In genomic region chr15:38049876-38050275, GRCh38 we compare ENCODE assay signal across 28 cellular contexts.
DNase-seq lines count a peak whose midpoint lies in the region; ATAC-seq and TF ChIP-seq lines count a peak whose summit lies in the region.
"Had no signal": no experiment of that assay in that cellular context is flagged by ENCODE, and none has a peak within 500 bp of the region (broad histone marks: within the 10 kb centered on the region; RNA-seq: fewer than 3 reads in every experiment).

No MANE protein-coding gene starts in this region.

- H3K36me3 ChIP-seq in right atrium auricular region, result no peaks in the 10 kb centered on the region
- H3K36me3 ChIP-seq in lower lobe of right lung, result no peaks in the 10 kb centered on the region
- no peaks in the 10 kb centered on the region for H3K36me3 ChIP-seq in upper lobe of right lung
- H3K36me3 ChIP-seq: MG63, stomach, tibial artery had no signal

- intact Hi-C loops in Right ventricle myocardium inferior (cut with DNase I), result loop anchor here (10.0 kb wide), 1 partner anchor 65 kb away; no protein-coding TSS in a partner anchor
- intact Hi-C loops in dendritic cell treated with granulocyte-macrophage colony-stimulating factor and Interleukin-4, amounts not matched to agents 40 ng/mL and 50 ng/mL, for 4 days (cut with micrococcal nuclease), result loop anchor here (2.0 to 10.0 kb wide), 2 partner anchors 45 to 203 kb away; partner anchors contain the start of gene SPRED1
- intact Hi-C loops in lower lobe of right lung (cut with DNase I), result no loop called here
- intact Hi-C loops in upper lobe of right lung (cut with DNase I), result no loop called here

- H3K27ac ChIP-seq in right atrium auricular region (no peak overlapping the region), lower lobe of right lung (peak overlapping the region; percentile 2), upper lobe of right lung (no peak overlapping the region)
- H3K27ac ChIP-seq: stomach, tibial artery had no signal

- no peaks in the 10 kb centered on the region for H3K4me1 ChIP-seq in right atrium auricular region
- no peaks in the 10 kb centered on the region for H3K4me1 ChIP-seq in lower lobe of right lung
- peaks cover 6% of the 10 kb centered on the region for H3K4me1 ChIP-seq in upper lobe of right lung
- H3K4me1 ChIP-seq: stomach, tibial artery had no signal

- H3K27me3 ChIP-seq in right atrium auricular region (no peaks in the 10 kb centered on the region), lower lobe of right lung (ENCODE audit: low read depth) (no peaks in the 10 kb centered on the region), upper lobe of right lung (no peaks in the 10 kb centered on the region)
- H3K27me3 ChIP-seq: MG63, stomach, tibial artery had no signal

- H3K9me3 Mint-ChIP-seq in dendritic cell treated with granulocyte-macrophage colony-stimulating factor and Interleukin-4, amounts not matched to agents 40 ng/mL and 50 ng/mL, for 4 days, result peaks cover 28% of the 10 kb centered on the region
- H3K9me3 Mint-ChIP-seq: activated CD4-positive, alpha-beta memory T cell treated with anti-CD3 and anti-CD28 coated beads, Interleukin-2, amount 10 ng/mL, durations not matched to agents 7 days and 5 days; activated naive CD4-positive, alpha-beta T cell treated with anti-CD3 and anti-CD28 coated beads, Interleukin-2, amount 50 U/mL, for 72 hours; activated T-helper 2 cell treated with anti-CD3 and anti-CD28 coated beads, Interferon-gamma antibody, Interleukin-2, Interleukin-4, amounts not matched to agents 10 μg/mL and 5 μg/mL and 100 μg/mL, durations not matched to agents 14 hours and 24 hours and 36 hours; CD8-positive, alpha-beta T cell; central memory CD8-positive, alpha-beta T cell had no signal

- DNase-seq in Right ventricle myocardium inferior (ENCODE audit: missing footprints) (peak; percentile 46), right atrium auricular region (ENCODE audit: low spot score) (no peak), lower lobe of right lung (no peak), upper lobe of right lung (no peak), DMS153 treated with DMSO at 0.1 percent for 48 hours (lab: John Stamatoyannopoulos, UW; ENCODE audit: unreplicated experiment) (no peak)
- no peak for DNase-seq in activated CD4-positive, alpha-beta T cell treated with anti-CD3 and anti-CD28 coated beads for 48 hours
- DNase-seq: 8988T; activated CD4-positive, alpha-beta memory T cell treated with anti-CD3 and anti-CD28 coated beads, Interleukin-2, amount 10 ng/mL, durations not matched to agents 7 days and 5 days; activated CD4-positive, CD25-positive, alpha-beta regulatory T cell treated with anti-CD3 and anti-CD28 coated beads, Interleukin-2, amount 50 U/mL, for 72 hours; AML-193; CD8-positive, alpha-beta T cell; H7; mesendoderm; MG63; NCI-H1417 treated with DMSO at 0.1 percent for 48 hours; NCI-H2081; NCI-H226; occipital lobe; SK-N-SH; stimulated activated CD4-positive, alpha-beta T cell treated with anti-CD3 and anti-CD28 coated beads, Interleukin-2, amount 100 ng/mL, for 24 hours; stomach; T-helper 17 cell; tibial artery had no signal

- no peak overlapping the region for H3K4me3 Mint-ChIP-seq in dendritic cell treated with granulocyte-macrophage colony-stimulating factor and Interleukin-4, amounts not matched to agents 40 ng/mL and 50 ng/mL, for 4 days
- H3K4me3 Mint-ChIP-seq: activated CD4-positive, alpha-beta memory T cell treated with anti-CD3 and anti-CD28 coated beads, Interleukin-2, amount 10 ng/mL, durations not matched to agents 7 days and 5 days; CD8-positive, alpha-beta T cell; central memory CD8-positive, alpha-beta T cell; T-helper 17 cell had no signal

- H3K9me3 ChIP-seq in right atrium auricular region (no peaks in the 10 kb centered on the region), lower lobe of right lung (no peaks in the 10 kb centered on the region), upper lobe of right lung (no peaks in the 10 kb centered on the region)
- H3K9me3 ChIP-seq: SK-N-SH, stomach, tibial artery had no signal

- no peak for TF ChIP-seq CTCF in right atrium auricular region (IDR thresholded peaks at IDR 0.05)
- no peak for TF ChIP-seq CTCF in lower lobe of right lung (IDR thresholded peaks at IDR 0.05)
- TF ChIP-seq CTCF in upper lobe of right lung (IDR thresholded peaks at IDR 0.05), result no peak

- H3K4me3 ChIP-seq in right atrium auricular region (no peak overlapping the region), lower lobe of right lung (no peak overlapping the region), upper lobe of right lung (no peak overlapping the region)
- H3K4me3 ChIP-seq: MG63, stomach, tibial artery had no signal

- no peaks in the 10 kb centered on the region for H3K27me3 Mint-ChIP-seq in dendritic cell treated with granulocyte-macrophage colony-stimulating factor and Interleukin-4, amounts not matched to agents 40 ng/mL and 50 ng/mL, for 4 days
- H3K27me3 Mint-ChIP-seq: central memory CD8-positive, alpha-beta T cell; T-helper 17 cell had no signal

- H3K27ac Mint-ChIP-seq in dendritic cell treated with granulocyte-macrophage colony-stimulating factor and Interleukin-4, amounts not matched to agents 40 ng/mL and 50 ng/mL, for 4 days, result peak overlapping the region; percentile 99
- H3K27ac Mint-ChIP-seq: activated CD4-positive, alpha-beta memory T cell treated with anti-CD3 and anti-CD28 coated beads, Interleukin-2, amount 10 ng/mL, durations not matched to agents 7 days and 5 days; activated naive CD4-positive, alpha-beta T cell treated with anti-CD3 and anti-CD28 coated beads, Interleukin-2, amount 50 U/mL, for 72 hours; activated T-helper 2 cell treated with anti-CD3 and anti-CD28 coated beads, Interferon-gamma antibody, Interleukin-2, Interleukin-4, amounts not matched to agents 10 μg/mL and 5 μg/mL and 100 μg/mL, durations not matched to agents 14 hours and 24 hours and 36 hours; CD8-positive, alpha-beta T cell; T-helper 17 cell had no signal

- peaks cover 85% of the 10 kb centered on the region for H3K4me1 Mint-ChIP-seq in dendritic cell treated with granulocyte-macrophage colony-stimulating factor and Interleukin-4, amounts not matched to agents 40 ng/mL and 50 ng/mL, for 4 days (ENCODE audit: low read depth)
- H3K4me1 Mint-ChIP-seq: central memory CD8-positive, alpha-beta T cell had no signal

- peaks cover 55% of the 10 kb centered on the region for H3K36me3 Mint-ChIP-seq in dendritic cell treated with granulocyte-macrophage colony-stimulating factor and Interleukin-4, amounts not matched to agents 40 ng/mL and 50 ng/mL, for 4 days (ENCODE audit: low read depth)
- H3K36me3 Mint-ChIP-seq: activated naive CD4-positive, alpha-beta T cell treated with anti-CD3 and anti-CD28 coated beads, Interleukin-2, amount 50 U/mL, for 72 hours; CD8-positive, alpha-beta T cell had no signal

- ATAC-seq in Right ventricle myocardium inferior, result no peak
- ATAC-seq in lower lobe of right lung, result peak in 1 of 2 donors; percentile 28
- peak; percentile 22 for ATAC-seq in upper lobe of right lung
- no peak for ATAC-seq in HG03196 (IDR thresholded peaks at IDR 0.05; ENCODE audit: unreplicated experiment)
- ATAC-seq: activated naive CD4-positive, alpha-beta T cell treated with anti-CD3 and anti-CD28 coated beads, Interleukin-2, amount 50 U/mL, for 72 hours; CD8-positive, alpha-beta T cell; T-helper 17 cell had no signal

Comparison
In these comparisons a context has a peak if more than half of its experiments do, and no peak if none do; other contexts are left out.
1. intact Hi-C loops: an anchor here in Right ventricle myocardium inferior (10.0 kb wide) and dendritic cell treated with granulocyte-macrophage colony-stimulating factor and Interleukin-4, amounts not matched to agents 40 ng/mL and 50 ng/mL, for 4 days (2.0 to 10.0 kb wide); none called in lower lobe of right lung and upper lobe of right lung.